ENCODE assay signal across 20 cellular contexts in genomic region chr17:41974658-41975057, GRCh38. TPM values are rescaled to one million over a fixed set of nuclear protein-coding genes. Genes with fewer than 3 reads are reported as not detected.
A peak's percentile ranks its signal among the peaks of the same experiment; 100 is the strongest.
DNase-seq lines count a peak whose midpoint lies in the region; TF ChIP-seq lines count a peak whose summit lies in the region.
"Had no signal": no experiment of that assay in that cellular context is flagged by ENCODE, and none has a peak within 500 bp of the region (broad histone marks: within the 10 kb centered on the region; RNA-seq: fewer than 3 reads in every experiment).

No MANE protein-coding gene starts in this region.

- H3K27me3 ChIP-seq in WERI-Rb-1 (ENCODE audit: insufficient read depth, low read depth, severe bottlenecking) (no peaks in the 10 kb centered on the region), layer of hippocampus (ENCODE audit: control insufficient read depth, insufficient read depth, low read length) (no peaks in the 10 kb centered on the region), stomach (no peaks in the 10 kb centered on the region)
- H3K27me3 ChIP-seq: spleen had no signal

- DNase-seq in activated naive CD4-positive, alpha-beta T cell treated with anti-CD3 and anti-CD28 coated beads for 36 hours = no peak
- no peak for DNase-seq in activated naive CD4-positive, alpha-beta T cell treated with Interleukin-2 at 50 U/mL for 16 hours
- no peak for DNase-seq in WERI-Rb-1
- DNase-seq in stomach = no peak
- DNase-seq in SW 1271 (lab: John Stamatoyannopoulos, UW) = no peak
- DNase-seq in activated CD8-positive, alpha-beta memory T cell treated with anti-CD3 and anti-CD28 coated beads, Interleukin-2, amount 50 U/mL, for 4 hours = no peak
- no peak for DNase-seq in NCI-H2029 treated with DMSO at 0.1 percent for 48 hours (lab: John Stamatoyannopoulos, UW)
- DNase-seq: activated CD4-positive, alpha-beta T cell treated with anti-CD3 and anti-CD28 coated beads, Interleukin-2, amount 50 U/mL, for 4 hours; activated T-cell treated with anti-CD3 and anti-CD28 coated beads, Interleukin-2, amount 50 U/mL, for 4 hours; DMS79; foreskin fibroblast; GOT3; NCI-H1105 treated with DMSO at 0.1 percent for 48 hours; NCI-H748 treated with DMSO at 0.1 percent for 48 hours; spleen; trophoblast cell had no signal

- no peak for TF ChIP-seq EP300 in stomach (IDR thresholded peaks at IDR 0.05)

- peak overlapping the region; percentile 53 for H3K27ac Mint-ChIP-seq in activated naive CD4-positive, alpha-beta T cell treated with anti-CD3 and anti-CD28 coated beads for 36 hours

- CTCF ChIA-PET in activated naive CD4-positive, alpha-beta T cell treated with anti-CD3 and anti-CD28 coated beads for 36 hours (lab: Charles Lee) = interaction anchor here (1.4 kb wide), 1 partner anchor 12 kb away, joined by 5 read pairs; no protein-coding TSS in a partner anchor

- H3K4me1 Mint-ChIP-seq in activated naive CD4-positive, alpha-beta T cell treated with anti-CD3 and anti-CD28 coated beads for 36 hours (ENCODE audit: low read depth) = peaks cover 14% of the 10 kb centered on the region

- no peaks in the 10 kb centered on the region for H3K27me3 Mint-ChIP-seq in activated naive CD4-positive, alpha-beta T cell treated with anti-CD3 and anti-CD28 coated beads for 36 hours (ENCODE audit: low read depth)
- H3K27me3 Mint-ChIP-seq: central memory CD8-positive, alpha-beta T cell had no signal

- H3K9me3 Mint-ChIP-seq in activated naive CD4-positive, alpha-beta T cell treated with anti-CD3 and anti-CD28 coated beads for 36 hours = no peaks in the 10 kb centered on the region
- H3K9me3 Mint-ChIP-seq: activated T-cell treated with anti-CD3 and anti-CD28 coated beads, Interleukin-2, amount 50 U/mL, for 4 hours; central memory CD8-positive, alpha-beta T cell had no signal

- H3K27ac ChIP-seq in WERI-Rb-1 (peak overlapping the region; percentile 70), layer of hippocampus (ENCODE audit: low read depth, low read length) (peak overlapping the region; percentile 83), stomach (peak overlapping the region in 3 of 5 donors; percentile 49 to 74 (median 70))
- H3K27ac ChIP-seq: KMS-11, parathyroid adenoma had no signal

- H3K36me3 Mint-ChIP-seq in activated naive CD4-positive, alpha-beta T cell treated with anti-CD3 and anti-CD28 coated beads for 36 hours (ENCODE audit: low read depth) = peaks cover 24% of the 10 kb centered on the region

- no peak overlapping the region for H3K4me3 ChIP-seq in WERI-Rb-1 (ENCODE audit: low read depth, low read length)
- no peak overlapping the region for H3K4me3 ChIP-seq in stomach
- H3K4me3 ChIP-seq: spleen had no signal

- peaks cover 22 to 82% (median 60%) of the 10 kb centered on the region in 4 donors for H3K4me1 ChIP-seq in stomach

- intact Hi-C loops in activated naive CD4-positive, alpha-beta T cell treated with anti-CD3 and anti-CD28 coated beads for 36 hours (cut with micrococcal nuclease) = no loop called here
- intact Hi-C loops in stomach (cut with DNase I; ENCODE audit: low total_unique reads) = no loop called here

- WGBS in stomach, 5 donors = 87 to 94% (median 92%) methylated on average over 3 to 5 of the region's 5 CpGs

- TF ChIP-seq CTCF in WERI-Rb-1 (IDR thresholded peaks at IDR 0.05; ENCODE audit: low read depth, low read length) = no peak
- TF ChIP-seq CTCF in stomach (IDR thresholded peaks at IDR 0.05) = no peak

- TF ChIP-seq POLR2A in stomach (IDR thresholded peaks at IDR 0.05) = no peak

- H3K36me3 ChIP-seq in WERI-Rb-1 (peaks cover 98% of the 10 kb centered on the region), stomach (peaks cover 54 to 99% (median 96%) of the 10 kb centered on the region in 4 donors)

- no peaks in the 10 kb centered on the region for H3K9me3 ChIP-seq in WERI-Rb-1 (ENCODE audit: severe bottlenecking)
- H3K9me3 ChIP-seq in stomach = no peaks in the 10 kb centered on the region
- H3K9me3 ChIP-seq: spleen had no signal

- H3K4me3 Mint-ChIP-seq in activated naive CD4-positive, alpha-beta T cell treated with anti-CD3 and anti-CD28 coated beads for 36 hours = no peak overlapping the region
- H3K4me3 Mint-ChIP-seq: activated T-cell treated with anti-CD3 and anti-CD28 coated beads, Interleukin-2, amount 50 U/mL, for 4 hours; central memory CD8-positive, alpha-beta T cell had no signal

RNA-seq across cellular contexts. Expression of gene CNP, which starts 8.1 kb away (rescaled TPM):
- 10 to 100 TPM; 58.4 to 59.1 TPM for total RNA-seq in activated naive CD4-positive, alpha-beta T cell treated with anti-CD3 and anti-CD28 coated beads for 36 hours
- 10 to 100 TPM; 21.0 to 47.2 (median 30.7) TPM for total RNA-seq in stomach
- 10 to 100 TPM; 27.3 to 29.1 (median 29.0) TPM for polyA plus RNA-seq in stomach

RNA-seq across cellular contexts. Expression of gene DNAJC7, which starts 42.6 kb away (rescaled TPM):
- total RNA-seq in activated naive CD4-positive, alpha-beta T cell treated with anti-CD3 and anti-CD28 coated beads for 36 hours = 10 to 100 TPM; 74.5 to 76.3 TPM
- total RNA-seq in stomach = 100 to 1,000 TPM in 1 of 5 donors, 10 to 100 TPM in 4; 12.3 to 161 (median 61.6) TPM
- polyA plus RNA-seq in stomach = 10 to 100 TPM; 66.7 to 93.3 (median 74.5) TPM

RNA-seq across cellular contexts. Expression of gene ODAD4, which starts 44.2 kb away (rescaled TPM):
- under 1 TPM; 0.55 to 0.79 TPM for total RNA-seq in activated naive CD4-positive, alpha-beta T cell treated with anti-CD3 and anti-CD28 coated beads for 36 hours
- 1 to 10 TPM in 1 of 5 donors, not detected in 4; 1.3 TPM for total RNA-seq in stomach
- polyA plus RNA-seq in stomach = 1 to 10 TPM in 1 of 3 donors, under 1 TPM in 2; 0.78 to 2.1 (median 0.81) TPM

RNA-seq across cellular contexts. Expression of gene NKIRAS2, which starts 45.2 kb away (rescaled TPM):
- total RNA-seq in activated naive CD4-positive, alpha-beta T cell treated with anti-CD3 and anti-CD28 coated beads for 36 hours = 10 to 100 TPM; 12.4 to 13.2 TPM
- total RNA-seq in stomach = 10 to 100 TPM in 4 of 5 donors, 1 to 10 TPM in 1; 7.5 to 27.4 (median 19.6) TPM
- polyA plus RNA-seq in stomach = 10 to 100 TPM; 16.8 to 28.5 (median 27.6) TPM

RNA-seq across cellular contexts. Expression of gene ACLY, which starts 55.9 kb away (rescaled TPM):
- 100 to 1,000 TPM; 153 to 161 TPM for total RNA-seq in activated naive CD4-positive, alpha-beta T cell treated with anti-CD3 and anti-CD28 coated beads for 36 hours
- 100 to 1,000 TPM in 1 of 5 donors, 10 to 100 TPM in 4; 29.8 to 121 (median 48.7) TPM for total RNA-seq in stomach
- polyA plus RNA-seq in stomach = 10 to 100 TPM; 19.8 to 23.8 (median 23.5) TPM
